ENCODE assay signal across 9 cellular contexts in the genomic region with DNA sequence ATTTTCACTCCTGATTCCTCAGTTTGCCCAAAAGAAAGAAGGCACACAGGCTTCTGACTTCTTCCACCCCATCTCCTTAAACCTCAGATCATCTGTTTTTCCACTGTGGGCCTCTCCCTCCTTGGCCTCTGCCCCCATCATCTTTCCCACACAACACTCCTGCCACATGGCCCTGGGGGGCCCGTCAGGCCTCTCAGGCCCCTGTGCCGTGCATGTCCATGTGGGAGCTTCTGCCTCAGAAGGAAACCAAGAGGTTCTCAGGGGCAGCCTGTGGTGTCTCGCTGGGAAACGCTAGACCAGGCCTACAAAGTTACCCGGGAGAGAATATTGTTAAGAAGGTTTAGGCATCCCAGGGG. TPM values are rescaled to one million over a fixed set of nuclear protein-coding genes. Genes with fewer than 3 reads are reported as not detected.
DNase-seq lines count a peak whose midpoint lies in the region; ATAC-seq, FAIRE-seq and TF ChIP-seq lines count a peak whose summit lies in the region.
"Had no signal": no experiment of that assay in that cellular context is flagged by ENCODE, and none has a peak within 500 bp of the region (broad histone marks: within the 10 kb centered on the region; RNA-seq: fewer than 3 reads in every experiment).

No MANE protein-coding gene starts in this region.

- POLR2A ChIA-PET in endothelial cell of umbilical vein (lab: Charles Lee): no interaction called here

- H3K9me3 ChIP-seq in DND-41 (ENCODE audit: insufficient read depth, low read length, severe bottlenecking): no peaks in the 10 kb centered on the region
- H3K9me3 ChIP-seq in endothelial cell of umbilical vein (replicated peaks; ENCODE audit: control insufficient read depth, insufficient read depth, low read length): no peaks in the 10 kb centered on the region

- CTCF ChIA-PET in endothelial cell of umbilical vein (lab: Charles Lee): interaction anchor here (1.0 kb wide), 1 partner anchor 12 kb away, joined by 6 read pairs; no protein-coding TSS in a partner anchor

- TF ChIP-seq POLR2A in endothelial cell of umbilical vein (IDR thresholded peaks at IDR 0.05; ENCODE audit: low read depth, low read length): no peak

- peak; percentile 30; the same call in 2 of the 3 replicates for ATAC-seq in DND-41 (ENCODE audit: insufficient read depth, low read depth)
- ATAC-seq in GM19467 (IDR thresholded peaks at IDR 0.05; ENCODE audit: unreplicated experiment): peak; percentile 17
- peak; percentile 28 for ATAC-seq in HG03439 (IDR thresholded peaks at IDR 0.05; ENCODE audit: unreplicated experiment)
- ATAC-seq in HG03139 (IDR thresholded peaks at IDR 0.05; ENCODE audit: unreplicated experiment): no peak

- H3K9ac ChIP-seq in DND-41 (ENCODE audit: low read depth, low read length): peak overlapping the region; percentile 34
- peak overlapping the region; percentile 41 for H3K9ac ChIP-seq in endothelial cell of umbilical vein (replicated peaks; ENCODE audit: extremely low read depth, insufficient read depth, low read length)

- H2AFZ ChIP-seq in DND-41 (ENCODE audit: low read depth, low read length) (peak overlapping the region; percentile 61; the same call in 1 of the 2 replicates), endothelial cell of umbilical vein (ENCODE audit: low read depth, low read length) (peak overlapping the region; percentile 75)

- no TSS peak for BruUV-seq in endothelial cell of umbilical vein (replicated peaks; lab: Mats Ljungman, UMichigan)

- FAIRE-seq in endothelial cell of umbilical vein (lab: Jason Lieb, UNC): peak; percentile 61
- FAIRE-seq in frontal cortex (lab: Jason Lieb, UNC): no peak

- H3K79me2 ChIP-seq in DND-41 (ENCODE audit: insufficient read depth, low read length) (no peaks in the 10 kb centered on the region), endothelial cell of umbilical vein (ENCODE audit: control insufficient read depth, insufficient read depth, low read length) (no peaks in the 10 kb centered on the region)

- peak overlapping the region; percentile 39 for H3K4me2 ChIP-seq in DND-41 (ENCODE audit: insufficient read depth, low read length)
- peak overlapping the region; percentile 65 for H3K4me2 ChIP-seq in endothelial cell of umbilical vein (ENCODE audit: insufficient read depth, low read length)

- no peaks in the 10 kb centered on the region for H3K9me1 ChIP-seq in endothelial cell of umbilical vein (replicated peaks; ENCODE audit: control insufficient read depth, extremely low read depth, insufficient read depth, low read length)

- peaks cover 16% of the 10 kb centered on the region for H3K4me1 ChIP-seq in DND-41 (ENCODE audit: insufficient read depth, low read length)
- H3K4me1 ChIP-seq in endothelial cell of umbilical vein (ENCODE audit: control insufficient read depth, extremely low read depth, insufficient read depth, low read length): peaks cover 18% of the 10 kb centered on the region

- H3K36me3 ChIP-seq in DND-41 (ENCODE audit: insufficient read depth, low read length): no peaks in the 10 kb centered on the region
- no peaks in the 10 kb centered on the region for H3K36me3 ChIP-seq in endothelial cell of umbilical vein (ENCODE audit: control insufficient read depth in 2 of 2, extremely low read depth in 1 of 2, insufficient read depth in 2 of 2, low read length in 2 of 2)

- H3K4me3 ChIP-seq in DND-41 (ENCODE audit: low read depth in 1 of 2, low read length in 2 of 2) (no peak overlapping the region), endothelial cell of umbilical vein (replicated peaks in 1 of 3; ENCODE audit: insufficient read depth in 1 of 3, low read depth in 1 of 3, low read length in 3 of 3) (peak overlapping the region in 1 of 3 experiments; percentile 56)

- TF ChIP-seq CTCF in DND-41 (IDR thresholded peaks at IDR 0.05; ENCODE audit: borderline replicate concordance, extremely low read depth, low read length, poor library complexity, severe bottlenecking) (no peak), endothelial cell of umbilical vein (IDR thresholded peaks at IDR 0.05; ENCODE audit: extremely low read depth in 1 of 2, insufficient read depth in 1 of 2, low read depth in 1 of 2, low read length in 2 of 2) (no peak)

- DNase-seq in DND-41 (no peak), endothelial cell of umbilical vein (ENCODE audit: low read depth, low spot score) (no peak), NOMO-1 treated with dmso at 0.1 percent for 144 hours (lab: John Stamatoyannopoulos, UW; ENCODE audit: unreplicated experiment) (no peak), frontal cortex (ENCODE audit: low spot score in 2 of 2) (no peak)
- DNase-seq in effector CD4-positive, alpha-beta T cell: no peak
- DNase-seq: glutamatergic neuron had no signal

- H3K27me3 ChIP-seq in DND-41 (ENCODE audit: insufficient read depth, low read length, poor library complexity) (no peaks in the 10 kb centered on the region), endothelial cell of umbilical vein (ENCODE audit: control insufficient read depth in 2 of 2, insufficient read depth in 2 of 2, low read length in 2 of 2) (no peaks in the 10 kb centered on the region)

- intact Hi-C loops in endothelial cell of umbilical vein (cut with micrococcal nuclease): no loop called here

- dilution Hi-C loops in endothelial cell of umbilical vein (cut with MboI; ENCODE audit: extremely low pct_ligation_motif_present, low sequenced_read_pairs): no loop called here

- H3K27ac ChIP-seq in DND-41 (ENCODE audit: low read length): peak overlapping the region; percentile 74
- peak overlapping the region; percentile 74 for H3K27ac ChIP-seq in endothelial cell of umbilical vein (ENCODE audit: insufficient read depth, low read depth, low read length)

- H4K20me1 ChIP-seq in DND-41 (ENCODE audit: insufficient read depth, low read length) (no peaks in the 10 kb centered on the region), endothelial cell of umbilical vein (replicated peaks; ENCODE audit: control insufficient read depth, extremely low read depth, insufficient read depth, low read length) (no peaks in the 10 kb centered on the region)

TF ChIP-seq in endothelial cell of umbilical vein, 7 proteins besides CTCF, POLR2A, EP300 and RAD21:
- TF ChIP-seq, protein P1, sequence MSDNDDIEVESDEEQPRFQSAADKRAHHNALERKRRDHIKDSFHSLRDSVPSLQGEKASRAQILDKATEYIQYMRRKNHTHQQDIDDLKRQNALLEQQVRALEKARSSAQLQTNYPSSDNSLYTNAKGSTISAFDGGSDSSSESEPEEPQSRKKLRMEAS (IDR thresholded peaks at IDR 0.05; ENCODE audit: insufficient read depth, insufficient read length): no peak
- no peak for TF ChIP-seq GATA2 (IDR thresholded peaks at IDR 0.05; ENCODE audit: insufficient read depth, insufficient read length, low read depth, low read length)

RNA-seq across cellular contexts. Expression of a gene that starts 8.0 kb away (rescaled TPM):
- total RNA-seq in endothelial cell of umbilical vein (0.07 TPM in 1 of 2 replicates, not detected in the other), frontal cortex (under 0.01 TPM)
- polyA plus RNA-seq in endothelial cell of umbilical vein: not detected in 2 replicates
- polyA plus RNA-seq in endothelial cell of umbilical vein (2011; cell fraction: cytosol; rRNA removed): not detected in 2 replicates
- polyA plus RNA-seq in endothelial cell of umbilical vein (2011; cell fraction: nucleus; rRNA removed): 0.05 TPM in 1 of 2 replicates, not detected in the other
- 0.04 TPM in 2 replicates for polyA plus RNA-seq in endothelial cell of umbilical vein (2012)
- not detected in 2 replicates for polyA minus RNA-seq in endothelial cell of umbilical vein
- not detected for polyA minus RNA-seq in endothelial cell of umbilical vein (2011; cell fraction: cytosol; rRNA and poly(A)+ RNA removed)
- 0.05 TPM in 1 of 2 replicates, not detected in the other for polyA minus RNA-seq in endothelial cell of umbilical vein (2011; cell fraction: nucleus; rRNA and poly(A)+ RNA removed)

RNA-seq across cellular contexts. Expression of a gene that starts 14.7 kb away (rescaled TPM):
- total RNA-seq in endothelial cell of umbilical vein (40.3 and 44.6 TPM in 2 replicates), frontal cortex (3.3 TPM)
- 18.1 and 19.6 TPM in 2 replicates for polyA plus RNA-seq in endothelial cell of umbilical vein
- 10.3 and 11.9 TPM in 2 replicates for polyA plus RNA-seq in endothelial cell of umbilical vein (2011; cell fraction: cytosol; rRNA removed)
- polyA plus RNA-seq in endothelial cell of umbilical vein (2011; cell fraction: nucleus; rRNA removed): 131 and 146 TPM in 2 replicates
- 12.0 and 15.8 TPM in 2 replicates for polyA plus RNA-seq in endothelial cell of umbilical vein (2012)
- 56.2 and 66.9 TPM in 2 replicates for polyA minus RNA-seq in endothelial cell of umbilical vein
- 9.4 TPM for polyA minus RNA-seq in endothelial cell of umbilical vein (2011; cell fraction: cytosol; rRNA and poly(A)+ RNA removed)
- polyA minus RNA-seq in endothelial cell of umbilical vein (2011; cell fraction: nucleus; rRNA and poly(A)+ RNA removed): 55.5 and 84.3 TPM in 2 replicates

RNA-seq across cellular contexts. Expression of a gene that starts 26.6 kb away (rescaled TPM):
- 39.1 and 41.8 TPM in 2 replicates for total RNA-seq in endothelial cell of umbilical vein
- polyA plus RNA-seq in endothelial cell of umbilical vein: 84.5 and 100 TPM in 2 replicates
- 35.7 and 37.7 TPM in 2 replicates for polyA plus RNA-seq in endothelial cell of umbilical vein (2011; cell fraction: cytosol; rRNA removed)
- polyA plus RNA-seq in endothelial cell of umbilical vein (2011; cell fraction: nucleus; rRNA removed): 183 and 209 TPM in 2 replicates
- 23.6 and 23.8 TPM in 2 replicates for polyA plus RNA-seq in endothelial cell of umbilical vein (2012)
- polyA minus RNA-seq in endothelial cell of umbilical vein: 58.4 and 63.1 TPM in 2 replicates
- 24.2 TPM for polyA minus RNA-seq in endothelial cell of umbilical vein (2011; cell fraction: cytosol; rRNA and poly(A)+ RNA removed)
- 63.4 and 65.6 TPM in 2 replicates for polyA minus RNA-seq in endothelial cell of umbilical vein (2011; cell fraction: nucleus; rRNA and poly(A)+ RNA removed)
- total RNA-seq in frontal cortex: 36.3 TPM

RNA-seq across cellular contexts. Expression of a gene that starts 27.0 kb away (rescaled TPM):
- total RNA-seq in endothelial cell of umbilical vein (227 and 231 TPM in 2 replicates), frontal cortex (64.4 TPM)
- polyA plus RNA-seq in endothelial cell of umbilical vein: 304 and 387 TPM in 2 replicates
- polyA plus RNA-seq in endothelial cell of umbilical vein (2011; cell fraction: cytosol; rRNA removed): 305 and 349 TPM in 2 replicates
- polyA plus RNA-seq in endothelial cell of umbilical vein (2011; cell fraction: nucleus; rRNA removed): 233 and 254 TPM in 2 replicates
- polyA plus RNA-seq in endothelial cell of umbilical vein (2012): 177 and 248 TPM in 2 replicates
- polyA minus RNA-seq in endothelial cell of umbilical vein: 232 and 271 TPM in 2 replicates
- polyA minus RNA-seq in endothelial cell of umbilical vein (2011; cell fraction: cytosol; rRNA and poly(A)+ RNA removed): 103 TPM
- polyA minus RNA-seq in endothelial cell of umbilical vein (2011; cell fraction: nucleus; rRNA and poly(A)+ RNA removed): 39.2 and 46.9 TPM in 2 replicates

RNA-seq across cellular contexts. Expression of a gene that starts 33.2 kb away (rescaled TPM):
- 28.6 and 33.6 TPM in 2 replicates for total RNA-seq in endothelial cell of umbilical vein
- polyA plus RNA-seq in endothelial cell of umbilical vein: 52.5 and 58.6 TPM in 2 replicates
- polyA plus RNA-seq in endothelial cell of umbilical vein (2011; cell fraction: cytosol; rRNA removed): 33.8 and 34.5 TPM in 2 replicates
- 98.7 and 120 TPM in 2 replicates for polyA plus RNA-seq in endothelial cell of umbilical vein (2011; cell fraction: nucleus; rRNA removed)
- 19.1 and 21.5 TPM in 2 replicates for polyA plus RNA-seq in endothelial cell of umbilical vein (2012)
- 65.1 and 69.4 TPM in 2 replicates for polyA minus RNA-seq in endothelial cell of umbilical vein
- polyA minus RNA-seq in endothelial cell of umbilical vein (2011; cell fraction: cytosol; rRNA and poly(A)+ RNA removed): 21.2 TPM
- 26.2 and 28.5 TPM in 2 replicates for polyA minus RNA-seq in endothelial cell of umbilical vein (2011; cell fraction: nucleus; rRNA and poly(A)+ RNA removed)
- 33.8 TPM for total RNA-seq in frontal cortex
